29 cellular contexts compared by ENCODE assay signal in genomic region chr5:113446358-113446927, GRCh38. TPM values are rescaled to one million over a fixed set of nuclear protein-coding genes. Genes with fewer than 3 reads are reported as not detected.
"Had no signal": no experiment of that assay in that cellular context is flagged by ENCODE, and none has a peak within 500 bp of the region (broad histone marks: within the 10 kb centered on the region; RNA-seq: fewer than 3 reads in every experiment).

No MANE protein-coding gene starts in this region.

- DNase-seq: activated CD4-positive, alpha-beta memory T cell treated with anti-CD3 and anti-CD28 coated beads, Interleukin-2, amount 10 ng/mL, durations not matched to agents 7 days and 5 days; activated CD4-positive, alpha-beta T cell treated with anti-CD3 and anti-CD28 coated beads for 36 hours; activated CD4-positive, alpha-beta T cell treated with anti-CD3 and anti-CD28 coated beads, Interleukin-2, amount 50 U/mL, for 1 hour; activated gamma-delta T cell treated with Interleukin-2 at 50 U/mL for 16 hours; activated naive CD4-positive, alpha-beta T cell treated with anti-CD3 and anti-CD28 coated beads, Interleukin-2, amount 10 ng/mL, durations not matched to agents 7 days and 5 days; activated naive CD8-positive, alpha-beta T cell treated with anti-CD3 and anti-CD28 coated beads for 36 hours; activated T-cell treated with anti-CD3 and anti-CD28 coated beads for 4 hours; activated T-cell treated with anti-CD3 and anti-CD28 coated beads, Interleukin-2, amount 50 U/mL, for 48 hours; anterior cingulate cortex; caudate nucleus; Karpas-422; MM.1S; NCI-H1105 treated with DMSO at 0.1 percent for 48 hours; NCI-H1436 treated with DMSO at 0.1 percent for 48 hours; NCI-H1930; NCI-H345; NCI-H510A; NCI-H526 treated with DMSO at 0.1 percent for 48 hours; Peyer's patch; SHP77 treated with DMSO at 0.1 percent for 48 hours; T-helper 1 cell; WERI-Rb-1 had no signal

- H3K27ac ChIP-seq: Peyer's patch, RWPE1, WERI-Rb-1 had no signal

- H3K4me1 ChIP-seq: Peyer's patch had no signal

- H3K4me3 ChIP-seq: K562, Peyer's patch had no signal

- H3K4me3 Mint-ChIP-seq: activated CD4-positive, alpha-beta memory T cell treated with anti-CD3 and anti-CD28 coated beads, Interleukin-2, amount 10 ng/mL, durations not matched to agents 7 days and 5 days; activated CD4-positive, alpha-beta T cell treated with anti-CD3 and anti-CD28 coated beads for 36 hours; activated naive CD4-positive, alpha-beta T cell treated with anti-CD3 and anti-CD28 coated beads, Interleukin-2, amount 10 ng/mL, durations not matched to agents 7 days and 5 days; activated naive CD8-positive, alpha-beta T cell treated with anti-CD3 and anti-CD28 coated beads for 36 hours had no signal

- H3K9me3 Mint-ChIP-seq: activated CD4-positive, alpha-beta memory T cell treated with anti-CD3 and anti-CD28 coated beads, Interleukin-2, amount 10 ng/mL, durations not matched to agents 7 days and 5 days; activated naive CD4-positive, alpha-beta T cell treated with anti-CD3 and anti-CD28 coated beads, Interleukin-2, amount 10 ng/mL, durations not matched to agents 7 days and 5 days had no signal

- ATAC-seq: activated CD4-positive, alpha-beta T cell treated with anti-CD3 and anti-CD28 coated beads for 36 hours; K562 had no signal

- H3K36me3 ChIP-seq: Peyer's patch, WERI-Rb-1 had no signal

- H3K36me3 Mint-ChIP-seq: activated naive CD4-positive, alpha-beta T cell treated with anti-CD3 and anti-CD28 coated beads, Interleukin-2, amount 10 ng/mL, durations not matched to agents 7 days and 5 days; activated naive CD8-positive, alpha-beta T cell treated with anti-CD3 and anti-CD28 coated beads for 36 hours had no signal

- H3K27ac Mint-ChIP-seq: activated CD4-positive, alpha-beta memory T cell treated with anti-CD3 and anti-CD28 coated beads, Interleukin-2, amount 10 ng/mL, durations not matched to agents 7 days and 5 days; activated CD4-positive, alpha-beta T cell treated with anti-CD3 and anti-CD28 coated beads for 36 hours; activated naive CD4-positive, alpha-beta T cell treated with anti-CD3 and anti-CD28 coated beads, Interleukin-2, amount 10 ng/mL, durations not matched to agents 7 days and 5 days; activated naive CD8-positive, alpha-beta T cell treated with anti-CD3 and anti-CD28 coated beads for 36 hours; activated T-helper 2 cell treated with anti-CD3 and anti-CD28 coated beads, Interferon-gamma antibody, Interleukin-2, Interleukin-4, amounts not matched to agents 10 μg/mL and 5 μg/mL and 100 μg/mL, durations not matched to agents 14 hours and 24 hours and 36 hours had no signal

- H3K27me3 ChIP-seq: Peyer's patch had no signal

RNA-seq across cellular contexts. Expression of gene TSSK1B, which starts 11.7 kb away (rescaled TPM):
- total RNA-seq: activated CD4-positive, alpha-beta memory T cell treated with anti-CD3 and anti-CD28 coated beads, Interleukin-2, amount 10 ng/mL, durations not matched to agents 7 days and 5 days; activated CD4-positive, alpha-beta T cell treated with anti-CD3 and anti-CD28 coated beads for 36 hours; activated CD8-positive, alpha-beta memory T cell treated with anti-CD3 and anti-CD28 coated beads for 36 hours; activated naive CD8-positive, alpha-beta T cell treated with anti-CD3 and anti-CD28 coated beads for 36 hours; activated T-helper 2 cell treated with anti-CD3 and anti-CD28 coated beads, Interferon-gamma antibody, Interleukin-2, Interleukin-4, amounts not matched to agents 10 μg/mL and 5 μg/mL and 100 μg/mL, durations not matched to agents 14 hours and 24 hours and 36 hours; K562; Peyer's patch; SK-MEL-5; T-helper 2 cell treated with Interferon-gamma antibody and Interleukin-4, amounts not matched to agents 100 ng/mL and 5 ng/mL, for 36 hours had no signal
- polyA plus RNA-seq: adipose tissue, K562 had no signal
